In the genomic region with DNA sequence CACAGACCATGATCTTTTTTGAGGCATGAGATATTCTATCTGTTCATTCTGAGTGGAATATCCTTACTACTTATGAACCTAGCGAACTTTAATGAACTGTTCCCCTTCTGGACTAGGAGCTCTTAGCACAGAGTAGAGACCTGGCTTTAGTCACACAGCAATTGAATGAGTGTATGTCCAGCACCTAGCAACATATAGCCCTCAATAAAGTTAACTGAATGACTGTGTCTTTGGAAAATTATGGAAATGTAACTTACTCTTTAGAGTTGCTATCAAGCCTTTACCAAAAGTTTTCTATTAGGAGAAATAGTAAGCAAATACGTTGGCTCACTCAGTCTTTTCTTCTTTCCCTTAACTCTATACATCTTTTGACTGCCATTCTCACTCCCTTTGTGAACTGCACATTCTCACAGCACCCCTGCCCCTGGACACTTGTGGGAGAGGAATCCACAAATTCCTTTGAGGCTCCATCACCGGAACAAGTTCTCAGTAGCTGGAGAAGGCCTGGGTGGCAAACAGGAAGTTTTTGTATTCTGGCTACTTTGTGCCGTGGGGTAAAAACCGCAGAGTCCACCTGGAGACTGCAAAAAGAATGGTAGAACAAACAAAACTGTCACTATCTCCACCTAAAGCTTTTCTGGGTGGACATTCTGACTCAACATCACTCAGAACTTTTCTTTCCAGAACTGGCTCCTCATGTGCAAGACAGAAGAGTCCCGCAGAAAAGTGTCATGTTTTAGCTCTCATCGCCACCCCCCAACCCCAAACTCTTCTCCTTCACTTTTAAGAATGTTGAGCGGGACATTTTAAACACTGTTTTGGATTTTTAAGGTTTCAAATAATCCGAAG, we compare ENCODE assay signal across 8 cellular contexts. TPM values are rescaled to one million over a fixed set of nuclear protein-coding genes. Genes with fewer than 3 reads are reported as not detected.
DNase-seq lines count a peak whose midpoint lies in the region; ATAC-seq and TF ChIP-seq lines count a peak whose summit lies in the region.

No MANE protein-coding gene starts in this region.

- CTCF ChIA-PET in activated CD8-positive, alpha-beta memory T cell treated with anti-CD3 and anti-CD28 coated beads, Interleukin-2, amount 10 ng/mL, durations not matched to agents 7 days and 5 days (lab: Charles Lee): interaction anchor here (0.7 to 3.4 kb wide), 10 partner anchors 9 to 854 kb away, joined by 3 to 21 read pairs (median 6); no protein-coding TSS in a partner anchor

- TF ChIP-seq CTCF in WI38 (IDR thresholded peaks at IDR 0.05; ENCODE audit: low read depth, low read length) (no peak), fibroblast of villous mesenchyme (IDR thresholded peaks at IDR 0.05; ENCODE audit: insufficient read depth, low read depth, low read length) (no peak), prostate gland (IDR thresholded peaks at IDR 0.05) (no peak)

- H3K27ac Mint-ChIP-seq in activated CD8-positive, alpha-beta memory T cell treated with anti-CD3 and anti-CD28 coated beads, Interleukin-2, amount 10 ng/mL, durations not matched to agents 7 days and 5 days: peak overlapping the region; percentile 43

- no peaks in the 10 kb centered on the region for H3K4me1 ChIP-seq in prostate gland (replicated peaks)

- 42% methylated on average over 9 of the region's 9 CpGs for whole genome bisulfite sequencing in prostate gland

- H3K27ac ChIP-seq in prostate gland: peak overlapping the region; percentile 80 to 86

- no peaks in the 10 kb centered on the region for H3K27me3 ChIP-seq in prostate gland (replicated peaks; ENCODE audit: insufficient read depth)

- H3K27me3 Mint-ChIP-seq in activated CD8-positive, alpha-beta memory T cell treated with anti-CD3 and anti-CD28 coated beads, Interleukin-2, amount 10 ng/mL, durations not matched to agents 7 days and 5 days: peaks cover 31% of the 10 kb centered on the region

- H3K9me3 Mint-ChIP-seq in activated CD8-positive, alpha-beta memory T cell treated with anti-CD3 and anti-CD28 coated beads, Interleukin-2, amount 10 ng/mL, durations not matched to agents 7 days and 5 days (ENCODE audit: low read depth): no peaks in the 10 kb centered on the region

- no peak for ATAC-seq in activated CD8-positive, alpha-beta memory T cell treated with anti-CD3 and anti-CD28 coated beads, Interleukin-2, amount 10 ng/mL, durations not matched to agents 7 days and 5 days
- no peak for ATAC-seq in HG03196 (IDR thresholded peaks at IDR 0.05; ENCODE audit: unreplicated experiment)
- no peak for ATAC-seq in GM21529 (IDR thresholded peaks at IDR 0.05; ENCODE audit: unreplicated experiment)

- peak overlapping the region; percentile 70 for H3K4me3 Mint-ChIP-seq in activated CD8-positive, alpha-beta memory T cell treated with anti-CD3 and anti-CD28 coated beads, Interleukin-2, amount 10 ng/mL, durations not matched to agents 7 days and 5 days

- H3K4me1 Mint-ChIP-seq in activated CD8-positive, alpha-beta memory T cell treated with anti-CD3 and anti-CD28 coated beads, Interleukin-2, amount 10 ng/mL, durations not matched to agents 7 days and 5 days: peaks cover 32% of the 10 kb centered on the region

- TF ChIP-seq POLR2A in prostate gland (IDR thresholded peaks at IDR 0.05): no peak

- intact Hi-C loops in prostate gland (cut with DNase I): no loop called here

- DNase-seq in activated CD8-positive, alpha-beta memory T cell treated with anti-CD3 and anti-CD28 coated beads, Interleukin-2, amount 10 ng/mL, durations not matched to agents 7 days and 5 days: no peak
- DNase-seq in activated CD8-positive, alpha-beta memory T cell treated with anti-CD3 and anti-CD28 coated beads, Interleukin-2, amount 50 U/mL, for 4 hours: no peak
- DNase-seq in fibroblast of villous mesenchyme (ENCODE audit: low read depth) (peak; percentile 35), prostate gland (ENCODE audit: low spot score) (no peak)
- no peak for DNase-seq in central memory CD4-positive, alpha-beta T cell

- H3K9me3 ChIP-seq in prostate gland: no peaks in the 10 kb centered on the region

- H3K4me3 ChIP-seq in WI38 (ENCODE audit: low read depth, low read length) (peak overlapping the region; percentile 61), fibroblast of villous mesenchyme (ENCODE audit: low read depth, low read length) (peak overlapping the region; percentile 92), prostate gland (peak overlapping the region; percentile 61 to 74)

- H3K36me3 Mint-ChIP-seq in activated CD8-positive, alpha-beta memory T cell treated with anti-CD3 and anti-CD28 coated beads, Interleukin-2, amount 10 ng/mL, durations not matched to agents 7 days and 5 days: peaks cover 8% of the 10 kb centered on the region

- H3K36me3 ChIP-seq in prostate gland: no peaks in the 10 kb centered on the region

RNA-seq across cellular contexts. Expression of gene UBE2E3, which starts 1.1 kb away (rescaled TPM):
- 10 to 100 TPM; 35.0 to 49.6 TPM for total RNA-seq in activated CD8-positive, alpha-beta memory T cell treated with anti-CD3 and anti-CD28 coated beads, Interleukin-2, amount 10 ng/mL, durations not matched to agents 7 days and 5 days
- total RNA-seq in fibroblast of villous mesenchyme (61.5 and 66.9 TPM in 2 replicates), prostate gland (100 to 1,000 TPM in 1 of 2 donors, 10 to 100 TPM in 1; 94.0 to 155 TPM)
